17 cellular contexts compared by ENCODE assay signal in genomic region chr10:7486533-7486932, GRCh38.
"Had no signal": no experiment of that assay in that cellular context is flagged by ENCODE, and none has a peak within 500 bp of the region (broad histone marks: within the 10 kb centered on the region; RNA-seq: fewer than 3 reads in every experiment).

No MANE protein-coding gene starts in this region.

- H3K4me1 ChIP-seq: sigmoid colon had no signal

- H3K27me3 ChIP-seq: transverse colon had no signal

- H3K4me3 ChIP-seq: coronary artery, heart right ventricle, left lung, sigmoid colon, transverse colon had no signal

- H3K27ac ChIP-seq: coronary artery, left lung, sigmoid colon, transverse colon, VCaP had no signal

- H3K9me3 ChIP-seq: heart right ventricle, left lung, sigmoid colon, transverse colon had no signal

- DNase-seq: activated CD4-positive, alpha-beta T cell treated with anti-CD3 and anti-CD28 coated beads for 48 hours; activated CD8-positive, alpha-beta memory T cell treated with anti-CD3 and anti-CD28 coated beads for 24 hours; central memory CD4-positive, alpha-beta T cell; effector CD4-positive, alpha-beta T cell; heart right ventricle; islet precursor cell; left lung; mesenchymal stem cell; nephron progenitor cell; sigmoid colon; stimulated activated CD4-positive, alpha-beta T cell treated with anti-CD3 and anti-CD28 coated beads, Interleukin-2, amount 100 ng/mL, for 24 hours; stimulated activated naive CD4-positive, alpha-beta T cell; substantia nigra; transverse colon had no signal

- ATAC-seq: heart right ventricle, left lung had no signal

- FAIRE-seq: frontal cortex had no signal

- H3K36me3 ChIP-seq: heart right ventricle, left lung, sigmoid colon, transverse colon had no signal
